9 cellular contexts compared by ENCODE assay signal in genomic region chr14:77208266-77208978, GRCh38. TPM values are rescaled to one million over a fixed set of nuclear protein-coding genes. Genes with fewer than 3 reads are reported as not detected.
DNase-seq lines count a peak whose midpoint lies in the region; ATAC-seq, FAIRE-seq and TF ChIP-seq lines count a peak whose summit lies in the region.
"Had no signal": no experiment of that assay in that cellular context is flagged by ENCODE, and none has a peak within 500 bp of the region (broad histone marks: within the 10 kb centered on the region; RNA-seq: fewer than 3 reads in every experiment).

No MANE protein-coding gene starts in this region.

- no peak overlapping the region for H3K27ac ChIP-seq in CD4-positive, alpha-beta memory T cell (ENCODE audit: low read depth, low read length)
- H3K27ac ChIP-seq in GM12878 (ENCODE audit: control insufficient read depth, insufficient read depth): no peak overlapping the region

- no TSS peak for BruUV-seq in GM12878 (replicated peaks; lab: Mats Ljungman, UMichigan)

- TF ChIP-seq CTCF in GM12878 (IDR thresholded peaks at IDR 0.05 in 2 of 3, conservative IDR thresholded peaks at IDR 0.05 in 1 of 3; ENCODE audit: control insufficient read depth in 2 of 3, extremely low read depth in 1 of 3, insufficient read depth in 1 of 3, low read depth in 3 of 3, low read length in 3 of 3): no peak

- WGBS in GM12878 (ENCODE audit: insufficient coverage, insufficient replicate concordance, low lambda C conversion rate, missing lambda C conversion rate): 30% methylated on average over 10 of the region's 10 CpGs

- no peak for TF ChIP-seq RAD21 in GM12878 (IDR thresholded peaks at IDR 0.05; ENCODE audit: insufficient read depth, low read depth, low read length)

- H3K9ac ChIP-seq in GM12878 (ENCODE audit: control insufficient read depth, insufficient read depth, low read length): no peak overlapping the region

- H3K4me2 ChIP-seq in GM12878 (ENCODE audit: control insufficient read depth, insufficient read depth): no peak overlapping the region

- ATAC-seq in GM12878: peak; percentile 62

- intact Hi-C loops in CD4-positive, alpha-beta memory T cell (cut with micrococcal nuclease): no loop called here
- intact Hi-C loops in GM12878 (cut with micrococcal nuclease; ENCODE audit: unreplicated experiment): no loop called here

- no peaks in the 10 kb centered on the region for H3K36me3 Mint-ChIP-seq in CD4-positive, alpha-beta memory T cell

- no peak for TF ChIP-seq POLR2A in GM12878 (IDR thresholded peaks at IDR 0.05; ENCODE audit: low read depth, low read length)

- no peaks in the 10 kb centered on the region; the same call in 1 of the 2 replicates for H4K20me1 ChIP-seq in GM12878 (ENCODE audit: control insufficient read depth, insufficient read depth)

- no peak overlapping the region for H3K4me3 ChIP-seq in CD4-positive, alpha-beta memory T cell (ENCODE audit: low read length in 2 of 2)
- H3K4me3 ChIP-seq in GM12878: no peak overlapping the region

- in situ Hi-C loops in GM12878 (cut with MboI): no loop called here

- peaks cover 0 to 3% (median 0%) of the 10 kb centered on the region in 8 donors for H3K9me3 Mint-ChIP-seq in CD4-positive, alpha-beta memory T cell

- H3K9me3 ChIP-seq in CD4-positive, alpha-beta memory T cell (ENCODE audit: control insufficient read depth in 1 of 2, low read length in 2 of 2): no peaks in the 10 kb centered on the region
- no peaks in the 10 kb centered on the region for H3K9me3 ChIP-seq in GM12878 (replicated peaks; ENCODE audit: control insufficient read depth, insufficient read depth, low read length)

- H3K27ac Mint-ChIP-seq in CD4-positive, alpha-beta memory T cell: no peak overlapping the region

- FAIRE-seq in GM12878 (lab: Jason Lieb, UNC): no peak
- FAIRE-seq in RCC 7860 (lab: Jason Lieb, UNC): no peak
- FAIRE-seq: islet of Langerhans had no signal

- no peaks in the 10 kb centered on the region for H3K4me1 ChIP-seq in CD4-positive, alpha-beta memory T cell (ENCODE audit: insufficient read depth, low read length)
- no peaks in the 10 kb centered on the region for H3K4me1 ChIP-seq in GM12878 (ENCODE audit: control insufficient read depth, insufficient read depth, low read length)

- DNase-seq in CD4-positive, alpha-beta memory T cell: peak; percentile 33 to 44 (median 37)
- peak; percentile 53 for DNase-seq in HuH-7.5 (ENCODE audit: low spot score)
- DNase-seq in T-helper 1 cell: peak in 3 of 5 donors; percentile 23 to 43 (median 41)
- no peak for DNase-seq in GM12878 (ENCODE audit: low read depth, low spot score)
- DNase-seq in iPS-NIHi7 (ENCODE audit: extremely low spot score): peak; percentile 92
- DNase-seq in stimulated activated CD4-positive, alpha-beta T cell treated with anti-CD3 and anti-CD28 coated beads, Interleukin-1b, Interleukin-23, amount 100 ng/mL, for 4 hours (ENCODE audit: low read depth in 2 of 2): peak; percentile 19 to 45
- DNase-seq in NCI-H1436 treated with DMSO at 0.1 percent for 48 hours (lab: John Stamatoyannopoulos, UW): no peak
- DNase-seq in RCC 7860 (ENCODE audit: low spot score): no peak

- CTCF ChIA-PET in CD4-positive, alpha-beta memory T cell (lab: Charles Lee; ENCODE audit: partially characterized antibody): no interaction called here
- CTCF ChIA-PET in GM12878 (lab: Yijun Ruan, JAX): interaction anchor here (0.6 to 1.5 kb wide), 2 partner anchors 57 to 333 kb away, joined by 3 to 5 read pairs; no protein-coding TSS in a partner anchor

- no peak overlapping the region for H3K4me3 Mint-ChIP-seq in CD4-positive, alpha-beta memory T cell

- no peak for TF ChIP-seq EP300 in GM12878 (IDR thresholded peaks at IDR 0.05; ENCODE audit: borderline replicate concordance in 1 of 2, control insufficient read depth in 1 of 2, low read depth in 2 of 2, low read length in 2 of 2)

- H3K36me3 ChIP-seq in CD4-positive, alpha-beta memory T cell (ENCODE audit: insufficient read depth, low read length): no peaks in the 10 kb centered on the region
- no peaks in the 10 kb centered on the region for H3K36me3 ChIP-seq in GM12878 (ENCODE audit: control insufficient read depth in 2 of 2, insufficient read depth in 2 of 2, low read length in 1 of 2)

- H3K27me3 Mint-ChIP-seq in CD4-positive, alpha-beta memory T cell: peaks cover 5 to 8% of the 10 kb centered on the region in 2 donors

- no peaks in the 10 kb centered on the region for H3K4me1 Mint-ChIP-seq in CD4-positive, alpha-beta memory T cell

- RAD21 ChIA-PET in GM12878 (lab: Charles Lee; ENCODE audit: unreplicated experiment): no interaction called here

- H3K79me2 ChIP-seq in GM12878 (ENCODE audit: control insufficient read depth, insufficient read depth, low read length): no peaks in the 10 kb centered on the region

- SMC1A ChIA-PET in GM12878 (lab: Charles Lee; ENCODE audit: uncharacterized antibody, unreplicated experiment): interaction anchor here (1.3 kb wide), 1 partner anchor 19 kb away, joined by 3 read pairs; no protein-coding TSS in a partner anchor

- no peak overlapping the region for H2AFZ ChIP-seq in GM12878 (ENCODE audit: control insufficient read depth, low read depth, low read length)

- H3K27me3 ChIP-seq in CD4-positive, alpha-beta memory T cell (ENCODE audit: insufficient read depth, low read length): no peaks in the 10 kb centered on the region
- H3K27me3 ChIP-seq in GM12878 (replicated peaks in 1 of 2; ENCODE audit: control insufficient read depth in 2 of 2, insufficient read depth in 2 of 2, low read length in 1 of 2): peaks cover 2% of the 10 kb centered on the region in 2 experiments; a peak in 1 of 4 replicates

- POLR2A ChIA-PET in CD4-positive, alpha-beta memory T cell (lab: Charles Lee; ENCODE audit: partially characterized antibody): no interaction called here
- POLR2A ChIA-PET in GM12878 (lab: Charles Lee): no interaction called here

TF ChIP-seq in GM12878, 131 proteins besides CTCF, POLR2A, EP300 and RAD21:
- TF ChIP-seq REST (IDR thresholded peaks at IDR 0.05; ENCODE audit: low read depth, low read length) (peak; percentile 98), NBN (IDR thresholded peaks at IDR 0.05) (no peak), TCF3 (IDR thresholded peaks at IDR 0.05; ENCODE audit: borderline replicate concordance, insufficient read depth, low read depth, low read length) (0 out of 2 replicates have a peak, but pooled peaks have one; percentile 19), FOS (IDR thresholded peaks at IDR 0.05; ENCODE audit: borderline replicate concordance, extremely low read depth, insufficient read length) (no peak), CBFB (IDR thresholded peaks at IDR 0.05; ENCODE audit: low read depth) (no peak), SMARCA5 (IDR thresholded peaks at IDR 0.05) (no peak), USF2 (IDR thresholded peaks at IDR 0.05; ENCODE audit: borderline replicate concordance, low read depth, low read length) (no peak)

RNA-seq across cellular contexts. Expression of gene TMEM63C, which starts 26.8 kb away (rescaled TPM):
- 1 to 10 TPM in 1 of 2 experiments, under 1 TPM in 1; 0.36 to 1.7 TPM for total RNA-seq in CD4-positive, alpha-beta memory T cell
- not detected for polyA plus RNA-seq in CD4-positive, alpha-beta memory T cell
- 12.5 and 15.2 TPM in 2 replicates for total RNA-seq in GM12878 (2013; cell fraction: nucleolus; rRNA removed)
- total RNA-seq in GM12878 (2014; rRNA removed) (0.06 and 0.38 TPM in 2 replicates), GM12878 (2014; rRNA removed; fragmentation: Illumina TruSeq; extraction: Trizol) (0.09 and 0.60 TPM in 2 replicates), GM12878 (2021) (0.74 and 1.3 TPM in 2 replicates)
- polyA plus RNA-seq in GM12878 (2011; ENCODE audit: low read depth): 0.13 TPM
- polyA plus RNA-seq in GM12878 (2011; rRNA removed) (0.68 and 1.2 TPM in 2 replicates), GM12878 (2014; fragmentation: Illumina TruSeq; extraction: Trizol) (0.16 and 0.41 TPM in 2 replicates), GM12878 (2014; fragmentation: Nextera tagmentation; extraction: Ambion mirVana) (not detected), GM12878 (2014; rRNA removed) (0.34 and 0.37 TPM in 2 replicates), GM12878 (2016; fragmentation: Nextera tagmentation; extraction: Ambion mirVana) (not detected)
- polyA plus RNA-seq in GM12878 (2011; cell fraction: cytosol; rRNA removed): 2.1 and 2.3 TPM in 2 replicates
- 5.7 and 7.8 TPM in 2 replicates for polyA plus RNA-seq in GM12878 (2011; cell fraction: nucleus; rRNA removed)
- polyA plus RNA-seq in GM12878 (2012): 0.24 and 0.38 TPM in 2 replicates
- 1.2 and 2.6 TPM in 2 replicates for polyA minus RNA-seq in GM12878 (2011; rRNA and poly(A)+ RNA removed)
- 0.27 TPM in 1 of 2 replicates, not detected in the other for polyA minus RNA-seq in GM12878 (2011; cell fraction: cytosol; rRNA and poly(A)+ RNA removed)
- polyA minus RNA-seq in GM12878 (2011; cell fraction: nucleus; rRNA and poly(A)+ RNA removed): 2.1 and 3.5 TPM in 2 replicates

Comparison
In these comparisons a context has a peak if more than half of its experiments do, and no peak if none do; other contexts are left out.
1. DNase-seq: peak in CD4-positive, alpha-beta memory T cell (5 of 5), HuH-7.5 (single experiment), T-helper 1 cell (3 of 5), iPS-NIHi7 (single experiment) and stimulated activated CD4-positive, alpha-beta T cell treated with anti-CD3 and anti-CD28 coated beads, Interleukin-1b, Interleukin-23, amount 100 ng/mL, for 4 hours (2 of 2); none in GM12878 (single experiment), NCI-H1436 treated with DMSO at 0.1 percent for 48 hours (single experiment) and RCC 7860 (single experiment).